ENCODE assay signal across 19 cellular contexts in genomic region chr6:157159339-157159738, GRCh38.
"Had no signal": no experiment of that assay in that cellular context is flagged by ENCODE, and none has a peak within 500 bp of the region (broad histone marks: within the 10 kb centered on the region; RNA-seq: fewer than 3 reads in every experiment).

No MANE protein-coding gene starts in this region.

- H3K9me3 Mint-ChIP-seq: activated CD4-positive, alpha-beta memory T cell treated with anti-CD3 and anti-CD28 coated beads for 36 hours; natural killer cell; T-helper 2 cell treated with Interferon-gamma antibody and Interleukin-4, amounts not matched to agents 5 μg/mL and 100 μg/mL, for 36 hours had no signal

- ATAC-seq: activated CD8-positive, alpha-beta memory T cell treated with anti-CD3 and anti-CD28 coated beads, Interleukin-2, amount 10 ng/mL, durations not matched to agents 7 days and 5 days; body of pancreas; gastrocnemius medialis; stimulated activated naive CD8-positive, alpha-beta T cell treated with anti-CD3 and anti-CD28 coated beads, Interleukin-15, Interleukin-2, amounts not matched to agents 100 U/mL and 50 U/mL, for 24 hours had no signal

- H3K27me3 ChIP-seq: body of pancreas, gastrocnemius medialis, heart left ventricle, tibial nerve, uterus had no signal

- H3K4me1 ChIP-seq: body of pancreas, tibial nerve, uterus had no signal

- H3K9me3 ChIP-seq: body of pancreas, gastrocnemius medialis, heart left ventricle, tibial nerve, uterus had no signal

- H3K4me3 Mint-ChIP-seq: activated CD4-positive, alpha-beta memory T cell treated with anti-CD3 and anti-CD28 coated beads for 36 hours; activated CD8-positive, alpha-beta memory T cell treated with anti-CD3 and anti-CD28 coated beads, Interleukin-2, amount 10 ng/mL, durations not matched to agents 7 days and 5 days; natural killer cell; T-helper 2 cell treated with Interferon-gamma antibody and Interleukin-4, amounts not matched to agents 5 μg/mL and 100 μg/mL, for 36 hours had no signal

- DNase-seq: activated CD4-positive, alpha-beta memory T cell treated with anti-CD3 and anti-CD28 coated beads for 36 hours; activated CD4-positive, alpha-beta T cell treated with anti-CD3 and anti-CD28 coated beads for 4 hours; activated CD8-positive, alpha-beta memory T cell treated with anti-CD3 and anti-CD28 coated beads, Interleukin-2, amount 10 ng/mL, durations not matched to agents 7 days and 5 days; activated naive CD4-positive, alpha-beta T cell; body of pancreas; caudate nucleus; gastrocnemius medialis; heart left ventricle; kidney glomerular epithelial cell; mesenchymal stem cell; natural killer cell; nucleus accumbens; posterior cingulate gyrus; stimulated activated CD8-positive, alpha-beta memory T cell treated with anti-CD3 and anti-CD28 coated beads, Interleukin-4, amount 100 ng/mL, for 48 hours; stimulated activated naive CD8-positive, alpha-beta T cell treated with anti-CD3 and anti-CD28 coated beads, Interleukin-15, Interleukin-2, amounts not matched to agents 100 U/mL and 50 U/mL, for 24 hours; uterus had no signal

- H3K36me3 Mint-ChIP-seq: activated CD8-positive, alpha-beta memory T cell treated with anti-CD3 and anti-CD28 coated beads, Interleukin-2, amount 10 ng/mL, durations not matched to agents 7 days and 5 days; natural killer cell had no signal

- H3K4me3 ChIP-seq: body of pancreas, coronary artery, gastrocnemius medialis, heart left ventricle, tibial nerve, uterus had no signal

- H3K27ac ChIP-seq: body of pancreas, coronary artery, gastrocnemius medialis, heart left ventricle, tibial nerve, uterus had no signal

- H3K27ac Mint-ChIP-seq: activated CD4-positive, alpha-beta memory T cell treated with anti-CD3 and anti-CD28 coated beads for 36 hours; activated CD8-positive, alpha-beta memory T cell treated with anti-CD3 and anti-CD28 coated beads, Interleukin-2, amount 10 ng/mL, durations not matched to agents 7 days and 5 days; T-helper 2 cell treated with Interferon-gamma antibody and Interleukin-4, amounts not matched to agents 5 μg/mL and 100 μg/mL, for 36 hours had no signal

- H3K27me3 Mint-ChIP-seq: activated CD4-positive, alpha-beta memory T cell treated with anti-CD3 and anti-CD28 coated beads for 36 hours; activated CD8-positive, alpha-beta memory T cell treated with anti-CD3 and anti-CD28 coated beads, Interleukin-2, amount 10 ng/mL, durations not matched to agents 7 days and 5 days had no signal

- H3K36me3 ChIP-seq: gastrocnemius medialis, uterus had no signal
